1 cellular context compared by ENCODE assay signal in the genomic region with DNA sequence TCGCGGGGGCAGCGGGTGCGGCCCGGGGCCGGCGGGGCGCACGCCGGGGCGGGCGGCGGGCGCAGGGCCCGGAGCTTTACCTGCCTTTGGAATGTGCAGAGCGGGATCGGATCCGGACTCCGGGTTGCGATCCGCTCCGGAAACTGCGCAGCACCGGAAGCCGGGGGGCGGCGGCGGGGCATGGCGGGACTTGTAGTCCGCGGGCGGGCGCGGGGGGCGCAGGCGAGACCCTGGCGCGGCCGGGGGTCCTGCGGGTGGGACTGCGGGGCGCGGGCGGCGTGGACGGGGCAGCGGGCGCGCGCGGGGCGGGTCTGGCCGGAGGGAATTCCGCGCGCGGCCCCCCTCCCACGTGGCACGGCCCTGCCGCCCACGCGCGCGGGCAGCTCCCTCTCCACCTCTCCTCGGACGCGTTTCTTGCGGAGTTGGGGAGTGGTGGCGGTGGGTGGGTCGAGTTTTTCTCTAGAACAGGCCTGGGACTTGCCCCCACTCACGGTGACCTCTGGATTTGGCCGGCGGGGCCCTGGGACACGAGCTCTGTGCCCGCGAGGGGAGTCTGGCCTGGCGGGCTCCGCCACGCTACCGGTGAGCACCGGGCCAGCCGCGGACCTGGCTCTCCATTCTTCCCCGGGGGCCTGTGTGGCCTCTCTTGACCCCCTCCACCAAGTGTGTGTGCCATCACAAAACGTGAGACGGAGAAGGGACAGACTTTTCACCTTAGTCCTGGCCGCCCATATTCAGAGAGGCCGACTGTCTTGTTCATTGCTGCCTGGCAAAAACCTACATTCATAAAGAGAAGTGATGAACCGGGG.
TF ChIP-seq lines count a peak whose summit lies in the region.

A gene with protein sequence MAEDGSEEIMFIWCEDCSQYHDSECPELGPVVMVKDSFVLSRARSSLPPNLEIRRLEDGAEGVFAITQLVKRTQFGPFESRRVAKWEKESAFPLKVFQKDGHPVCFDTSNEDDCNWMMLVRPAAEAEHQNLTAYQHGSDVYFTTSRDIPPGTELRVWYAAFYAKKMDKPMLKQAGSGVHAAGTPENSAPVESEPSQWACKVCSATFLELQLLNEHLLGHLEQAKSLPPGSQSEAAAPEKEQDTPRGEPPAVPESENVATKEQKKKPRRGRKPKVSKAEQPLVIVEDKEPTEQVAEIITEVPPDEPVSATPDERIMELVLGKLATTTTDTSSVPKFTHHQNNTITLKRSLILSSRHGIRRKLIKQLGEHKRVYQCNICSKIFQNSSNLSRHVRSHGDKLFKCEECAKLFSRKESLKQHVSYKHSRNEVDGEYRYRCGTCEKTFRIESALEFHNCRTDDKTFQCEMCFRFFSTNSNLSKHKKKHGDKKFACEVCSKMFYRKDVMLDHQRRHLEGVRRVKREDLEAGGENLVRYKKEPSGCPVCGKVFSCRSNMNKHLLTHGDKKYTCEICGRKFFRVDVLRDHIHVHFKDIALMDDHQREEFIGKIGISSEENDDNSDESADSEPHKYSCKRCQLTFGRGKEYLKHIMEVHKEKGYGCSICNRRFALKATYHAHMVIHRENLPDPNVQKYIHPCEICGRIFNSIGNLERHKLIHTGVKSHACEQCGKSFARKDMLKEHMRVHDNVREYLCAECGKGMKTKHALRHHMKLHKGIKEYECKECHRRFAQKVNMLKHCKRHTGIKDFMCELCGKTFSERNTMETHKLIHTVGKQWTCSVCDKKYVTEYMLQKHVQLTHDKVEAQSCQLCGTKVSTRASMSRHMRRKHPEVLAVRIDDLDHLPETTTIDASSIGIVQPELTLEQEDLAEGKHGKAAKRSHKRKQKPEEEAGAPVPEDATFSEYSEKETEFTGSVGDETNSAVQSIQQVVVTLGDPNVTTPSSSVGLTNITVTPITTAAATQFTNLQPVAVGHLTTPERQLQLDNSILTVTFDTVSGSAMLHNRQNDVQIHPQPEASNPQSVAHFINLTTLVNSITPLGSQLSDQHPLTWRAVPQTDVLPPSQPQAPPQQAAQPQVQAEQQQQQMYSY (minus strand): TSS at position 155 of the 809 bp plus-strand sequence. CDS start 18,981 bp downstream, outside the sequence.

TF ChIP-seq in GM12878, 131 proteins besides CTCF, POLR2A, EP300 and RAD21 (continued from another document and continues in another):
- 0 out of 2 replicates have a peak, but pooled peaks have one; percentile 23 for TF ChIP-seq SMAD5 (IDR thresholded peaks at IDR 0.05; ENCODE audit: low read depth)
- TF ChIP-seq RELA (IDR thresholded peaks at IDR 0.05; ENCODE audit: borderline replicate concordance, partially characterized antibody), result peak; percentile 16
- no peak for TF ChIP-seq TBL1XR1 (IDR thresholded peaks at IDR 0.05; ENCODE audit: low read depth, low read length)
- TF ChIP-seq CBX3 (IDR thresholded peaks at IDR 0.05; ENCODE audit: borderline replicate concordance, low read depth), result no peak
- peak; percentile 83 for TF ChIP-seq GABPA (IDR thresholded peaks at IDR 0.05; ENCODE audit: low read depth)
- TF ChIP-seq ZNF274 (IDR thresholded peaks at IDR 0.05; ENCODE audit: insufficient read depth, insufficient read length), result no peak
- TF ChIP-seq, protein P1, sequence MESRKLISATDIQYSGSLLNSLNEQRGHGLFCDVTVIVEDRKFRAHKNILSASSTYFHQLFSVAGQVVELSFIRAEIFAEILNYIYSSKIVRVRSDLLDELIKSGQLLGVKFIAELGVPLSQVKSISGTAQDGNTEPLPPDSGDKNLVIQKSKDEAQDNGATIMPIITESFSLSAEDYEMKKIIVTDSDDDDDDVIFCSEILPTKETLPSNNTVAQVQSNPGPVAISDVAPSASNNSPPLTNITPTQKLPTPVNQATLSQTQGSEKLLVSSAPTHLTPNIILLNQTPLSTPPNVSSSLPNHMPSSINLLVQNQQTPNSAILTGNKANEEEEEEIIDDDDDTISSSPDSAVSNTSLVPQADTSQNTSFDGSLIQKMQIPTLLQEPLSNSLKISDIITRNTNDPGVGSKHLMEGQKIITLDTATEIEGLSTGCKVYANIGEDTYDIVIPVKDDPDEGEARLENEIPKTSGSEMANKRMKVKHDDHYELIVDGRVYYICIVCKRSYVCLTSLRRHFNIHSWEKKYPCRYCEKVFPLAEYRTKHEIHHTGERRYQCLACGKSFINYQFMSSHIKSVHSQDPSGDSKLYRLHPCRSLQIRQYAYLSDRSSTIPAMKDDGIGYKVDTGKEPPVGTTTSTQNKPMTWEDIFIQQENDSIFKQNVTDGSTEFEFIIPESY (IDR thresholded peaks at IDR 0.05), result no peak
- peak; percentile 45; the same call in 1 of the 2 replicates for TF ChIP-seq POLR2AphosphoS5 (IDR thresholded peaks at IDR 0.05; ENCODE audit: low read length)
- TF ChIP-seq STAT1 (conservative IDR thresholded peaks at IDR 0.05), result 0 out of 2 replicates have a peak, but pooled peaks have one; percentile 24
- TF ChIP-seq HDGF (IDR thresholded peaks at IDR 0.05), result 0 out of 2 replicates have a peak, but pooled peaks have one; percentile 36
- 0 out of 2 replicates have a peak, but pooled peaks have one; percentile 53 for TF ChIP-seq ZNF207 (IDR thresholded peaks at IDR 0.05; ENCODE audit: borderline replicate concordance)
- TF ChIP-seq KDM1A (IDR thresholded peaks at IDR 0.05; ENCODE audit: borderline replicate concordance), result no peak
- peak; percentile 74 for TF ChIP-seq USF1 (IDR thresholded peaks at IDR 0.05; ENCODE audit: borderline replicate concordance, extremely low read length, insufficient read depth, low read depth, low read length)
- TF ChIP-seq JUNB (IDR thresholded peaks at IDR 0.05), result no peak
- peak; percentile 67 for TF ChIP-seq SIX5 (IDR thresholded peaks at IDR 0.05; ENCODE audit: low read depth, low read length, severe bottlenecking)
- TF ChIP-seq ASH2L (IDR thresholded peaks at IDR 0.05; ENCODE audit: borderline replicate concordance, low read depth), result no peak
- TF ChIP-seq NR2C1 (IDR thresholded peaks at IDR 0.05), result peak; percentile 21; the same call in 1 of the 2 replicates
- TF ChIP-seq PAX5 (IDR thresholded peaks at IDR 0.05; ENCODE audit: borderline replicate concordance, low read depth, low read length), result no peak
- TF ChIP-seq MTA3 (IDR thresholded peaks at IDR 0.05; ENCODE audit: borderline replicate concordance, low read length), result no peak
- no peak for TF ChIP-seq CHD1 (IDR thresholded peaks at IDR 0.05; ENCODE audit: low read depth, low read length)
- peak; percentile 79 for TF ChIP-seq BACH1 (IDR thresholded peaks at IDR 0.05; ENCODE audit: borderline replicate concordance)
- TF ChIP-seq EGR1 (IDR thresholded peaks at IDR 0.05; ENCODE audit: borderline replicate concordance in 1 of 2, low read depth in 2 of 2, low read length in 2 of 2), result peak; percentile 77 to 95
- TF ChIP-seq SMC3 (IDR thresholded peaks at IDR 0.05; ENCODE audit: borderline replicate concordance, low read length), result no peak
- TF ChIP-seq HCFC1 (IDR thresholded peaks at IDR 0.05; ENCODE audit: low read length), result peak; percentile 71
- TF ChIP-seq POLR2AphosphoS2 (IDR thresholded peaks at IDR 0.05; ENCODE audit: low read depth, low read length), result no peak
- TF ChIP-seq BCL3 (IDR thresholded peaks at IDR 0.05; ENCODE audit: borderline replicate concordance, insufficient read depth, low read depth, low read length, poor library complexity, severe bottlenecking), result no peak
- TF ChIP-seq ATF2 (IDR thresholded peaks at IDR 0.05; ENCODE audit: low read length), result no peak
- no peak for TF ChIP-seq CBX5 (IDR thresholded peaks at IDR 0.05; ENCODE audit: low read depth)
- TF ChIP-seq NKRF (conservative IDR thresholded peaks at IDR 0.05), result peak; percentile 83
- TF ChIP-seq NR2F1 (conservative IDR thresholded peaks at IDR 0.05), result peak; percentile 76
- TF ChIP-seq USF2 (IDR thresholded peaks at IDR 0.05; ENCODE audit: borderline replicate concordance, low read depth, low read length), result no peak
- peak; percentile 30; the same call in 1 of the 2 replicates for TF ChIP-seq CREM (IDR thresholded peaks at IDR 0.05; ENCODE audit: low read depth)
- TF ChIP-seq LARP7 (IDR thresholded peaks at IDR 0.05), result peak; percentile 88
- TF ChIP-seq RUNX3 (IDR thresholded peaks at IDR 0.05; ENCODE audit: low read length), result no peak; the same call in 1 of the 2 replicates
- no peak for TF ChIP-seq ESRRA (IDR thresholded peaks at IDR 0.05; ENCODE audit: low read length)
- TF ChIP-seq DPF2 (IDR thresholded peaks at IDR 0.05), result peak; percentile 68; the same call in 1 of the 2 replicates
- no peak for TF ChIP-seq FOS (IDR thresholded peaks at IDR 0.05; ENCODE audit: borderline replicate concordance, extremely low read depth, insufficient read length)
- no peak for TF ChIP-seq CREB1 (IDR thresholded peaks at IDR 0.05; ENCODE audit: low read depth)
- no peak for TF ChIP-seq ZNF592 (IDR thresholded peaks at IDR 0.05)
- 0 out of 2 replicates have a peak, but pooled peaks have one; percentile 54 for TF ChIP-seq TAF1 (IDR thresholded peaks at IDR 0.05; ENCODE audit: borderline replicate concordance, low read depth, low read length)
- TF ChIP-seq SMAD1 (IDR thresholded peaks at IDR 0.05; ENCODE audit: low read depth, partially characterized antibody), result no peak
